In genomic region chr6:36914227-36914794, GRCh38 we compare ENCODE assay signal across 10 cellular contexts. TPM values are rescaled to one million over a fixed set of nuclear protein-coding genes. Genes with fewer than 3 reads are reported as not detected.
A peak's percentile ranks its signal among the peaks of the same experiment; 100 is the strongest.
DNase-seq lines count a peak whose midpoint lies in the region; ATAC-seq and TF ChIP-seq lines count a peak whose summit lies in the region.
"Had no signal": no experiment of that assay in that cellular context is flagged by ENCODE, and none has a peak within 500 bp of the region (broad histone marks: within the 10 kb centered on the region; RNA-seq: fewer than 3 reads in every experiment).

No MANE protein-coding gene starts in this region.

- no peaks in the 10 kb centered on the region for H3K9me3 ChIP-seq in DOHH2 (ENCODE audit: control insufficient read depth, insufficient read depth, low read length)
- H3K9me3 ChIP-seq in Peyer's patch: no peaks in the 10 kb centered on the region
- H3K9me3 ChIP-seq: upper lobe of left lung had no signal

- H3K79me2 ChIP-seq in DOHH2 (ENCODE audit: control insufficient read depth, low read length): no peaks in the 10 kb centered on the region

- H3K4me3 Mint-ChIP-seq in central memory CD8-positive, alpha-beta T cell: peak overlapping the region; percentile 35
- H3K4me3 Mint-ChIP-seq in naive thymus-derived CD8-positive, alpha-beta T cell: no peak overlapping the region
- H3K4me3 Mint-ChIP-seq: IgD-negative memory B cell had no signal

- no peaks in the 10 kb centered on the region for H3K9me3 Mint-ChIP-seq in central memory CD8-positive, alpha-beta T cell
- H3K9me3 Mint-ChIP-seq in naive thymus-derived CD8-positive, alpha-beta T cell: no peaks in the 10 kb centered on the region
- H3K9me3 Mint-ChIP-seq: IgD-negative memory B cell had no signal

- peaks cover 20% of the 10 kb centered on the region for H3K36me3 Mint-ChIP-seq in central memory CD8-positive, alpha-beta T cell (ENCODE audit: insufficient read depth)
- peaks cover 4 to 63% (median 5%) of the 10 kb centered on the region in 3 donors for H3K36me3 Mint-ChIP-seq in naive thymus-derived CD8-positive, alpha-beta T cell

- no peaks in the 10 kb centered on the region for H3K9me2 ChIP-seq in DOHH2 (replicated peaks; ENCODE audit: control insufficient read depth, low read length)

- H3K27ac ChIP-seq in DOHH2 (ENCODE audit: low read depth, low read length) (no peak overlapping the region), Peyer's patch (peak overlapping the region in 2 of 4 donors; percentile 55 to 63)

- ATAC-seq in central memory CD8-positive, alpha-beta T cell (replicated peaks; ENCODE audit: extremely low read depth, poor library complexity, severe bottlenecking): no peak
- ATAC-seq in naive thymus-derived CD8-positive, alpha-beta T cell: no peak
- ATAC-seq in GM21529 (IDR thresholded peaks at IDR 0.05; ENCODE audit: unreplicated experiment): no peak

- H3K27me3 Mint-ChIP-seq in central memory CD8-positive, alpha-beta T cell: no peaks in the 10 kb centered on the region
- no peaks in the 10 kb centered on the region for H3K27me3 Mint-ChIP-seq in naive thymus-derived CD8-positive, alpha-beta T cell
- H3K27me3 Mint-ChIP-seq: IgD-negative memory B cell had no signal

- CTCF ChIA-PET in GM10248 (lab: Yijun Ruan, JAX): interaction anchor here (0.9 to 2.1 kb wide), 5 partner anchors 10 to 103 kb away, joined by 3 to 5 read pairs (median 3); no protein-coding TSS in a partner anchor

- H3K27ac Mint-ChIP-seq in central memory CD8-positive, alpha-beta T cell (ENCODE audit: low read depth): peak overlapping the region; percentile 38
- H3K27ac Mint-ChIP-seq in naive thymus-derived CD8-positive, alpha-beta T cell: peak overlapping the region in 8 of 10 donors; percentile 27 to 93 (median 62)

- H3K27me3 ChIP-seq in DOHH2 (ENCODE audit: control insufficient read depth, low read length) (no peaks in the 10 kb centered on the region), Peyer's patch (no peaks in the 10 kb centered on the region)
- H3K27me3 ChIP-seq: upper lobe of left lung had no signal

- H3K36me3 ChIP-seq in DOHH2 (ENCODE audit: control insufficient read depth, low read length) (peaks cover 45% of the 10 kb centered on the region), Peyer's patch (peaks cover 0 to 59% (median 0%) of the 10 kb centered on the region in 3 donors)

- peak in 2 of 3 donors; percentile 69 to 88 for DNase-seq in Peyer's patch
- DNase-seq in central memory CD8-positive, alpha-beta T cell (ENCODE audit: low spot score in 2 of 2): no peak
- no peak for DNase-seq in naive thymus-derived CD8-positive, alpha-beta T cell
- DNase-seq in GM10248 (ENCODE audit: extremely low spot score): no peak
- no peak for DNase-seq in GM19240 (ENCODE audit: insufficient read length, low spot score)
- no peak for DNase-seq in NCI-H2029 treated with DMSO at 0.1 percent for 48 hours (lab: John Stamatoyannopoulos, UW)

- POLR2A ChIA-PET in naive thymus-derived CD8-positive, alpha-beta T cell (lab: Charles Lee): no interaction called here
- POLR2A ChIA-PET in GM10248 (lab: Yijun Ruan, JAX): no interaction called here

- TF ChIP-seq CTCF in DOHH2 (IDR thresholded peaks at IDR 0.05; ENCODE audit: low read depth, low read length, poor library complexity, severe bottlenecking): peak; percentile 20
- TF ChIP-seq CTCF in Peyer's patch (IDR thresholded peaks at IDR 0.05): peak in 4 of 6 experiments; percentile 2 to 37 (median 36)
- no peak for TF ChIP-seq CTCF in GM10248 (IDR thresholded peaks at IDR 0.05; ENCODE audit: control extremely low read depth, extremely low read depth, low read depth, missing control alignments)

- no peaks in the 10 kb centered on the region for H4K20me1 ChIP-seq in DOHH2 (ENCODE audit: control insufficient read depth, insufficient read depth, low read depth, low read length)

- H3F3A ChIP-seq in DOHH2 (ENCODE audit: control insufficient read depth, insufficient read depth): no peaks in the 10 kb centered on the region

- H3K4me2 ChIP-seq in DOHH2 (ENCODE audit: low read length): no peak overlapping the region

- peaks cover 22% of the 10 kb centered on the region for H3K4me1 Mint-ChIP-seq in central memory CD8-positive, alpha-beta T cell
- peaks cover 15 to 27% (median 22%) of the 10 kb centered on the region in 4 donors for H3K4me1 Mint-ChIP-seq in naive thymus-derived CD8-positive, alpha-beta T cell

- no peak for TF ChIP-seq POLR2A in Peyer's patch (IDR thresholded peaks at IDR 0.05)

- no peak overlapping the region for H3K4me3 ChIP-seq in DOHH2 (ENCODE audit: low read length)
- H3K4me3 ChIP-seq in Peyer's patch: no peak overlapping the region
- H3K4me3 ChIP-seq: upper lobe of left lung had no signal

- H3K4me1 ChIP-seq in DOHH2 (ENCODE audit: control insufficient read depth, low read length) (no peaks in the 10 kb centered on the region; the same call in 1 of the 2 replicates), Peyer's patch (peaks cover 0 to 15% (median 0%) of the 10 kb centered on the region in 4 donors)

RNA-seq across cellular contexts. Expression of gene C6orf89, which starts 28.6 kb away (rescaled TPM):
- 10 to 100 TPM; 25.6 to 39.1 (median 28.9) TPM for total RNA-seq in Peyer's patch
- total RNA-seq in naive thymus-derived CD8-positive, alpha-beta T cell: 10 to 100 TPM; 41.9 to 44.9 TPM
- polyA plus RNA-seq in naive thymus-derived CD8-positive, alpha-beta T cell: 10 to 100 TPM; 37.4 to 44.4 (median 40.1) TPM

RNA-seq across cellular contexts. Expression of gene PPIL1, which starts 39.7 kb away (rescaled TPM):
- 10 to 100 TPM in 1 of 4 donors, 1 to 10 TPM in 3; 6.0 to 14.0 (median 6.4) TPM for total RNA-seq in Peyer's patch
- total RNA-seq in naive thymus-derived CD8-positive, alpha-beta T cell: 10 to 100 TPM; 10.3 to 11.5 TPM
- 10 to 100 TPM; 27.1 to 34.2 (median 27.6) TPM for polyA plus RNA-seq in naive thymus-derived CD8-positive, alpha-beta T cell

RNA-seq across cellular contexts. Expression of gene PI16, which starts 40.2 kb away (rescaled TPM):
- total RNA-seq in Peyer's patch: 1 to 10 TPM in 2 of 4 donors, not detected in 2; 1.5 to 6.2 TPM
- total RNA-seq in naive thymus-derived CD8-positive, alpha-beta T cell: 1 to 10 TPM in 1 of 2 experiments, under 1 TPM in 1; 0.65 to 1.1 TPM
- polyA plus RNA-seq in naive thymus-derived CD8-positive, alpha-beta T cell: 1 to 10 TPM; 1.2 to 6.4 (median 3.5) TPM

Comparison
In these comparisons a context has a peak if more than half of its experiments do, and no peak if none do; other contexts are left out.
1. DNase-seq: peak in Peyer's patch (2 of 3); none in central memory CD8-positive, alpha-beta T cell (0 of 2), naive thymus-derived CD8-positive, alpha-beta T cell (0 of 10), GM10248 (single experiment), GM19240 (single experiment) and NCI-H2029 treated with DMSO at 0.1 percent for 48 hours (single experiment).